Comparison of ENCODE assay signal across 1 cellular context in genomic region chr2:174722942-174723598, GRCh38.
TF ChIP-seq lines count a peak whose summit lies in the region.

No MANE protein-coding gene starts in this region.

TF ChIP-seq in GM23338, 12 proteins besides CTCF, POLR2A, EP300 and RAD21 (continued from another document):
- TF ChIP-seq ZNF462 (CRISPR knock-in tag; IDR thresholded peaks at IDR 0.05) (no peak), EZH2 (IDR thresholded peaks at IDR 0.05; ENCODE audit: low read depth, unreplicated experiment) (no peak), STAT1 (IDR thresholded peaks at IDR 0.05; ENCODE audit: unreplicated experiment) (no peak)
